In genomic region chr15:75130597-75131268, GRCh38 we compare ENCODE assay signal across 9 cellular contexts.
A peak's percentile ranks its signal among the peaks of the same experiment; 100 is the strongest.
DNase-seq lines count a peak whose midpoint lies in the region; ATAC-seq and TF ChIP-seq lines count a peak whose summit lies in the region.
"Had no signal": no experiment of that assay in that cellular context is flagged by ENCODE, and none has a peak within 500 bp of the region (broad histone marks: within the 10 kb centered on the region; RNA-seq: fewer than 3 reads in every experiment).

No MANE protein-coding gene starts in this region.

- no peaks in the 10 kb centered on the region for H3K79me2 ChIP-seq in MM.1S (ENCODE audit: low read length)

- peaks cover 16% of the 10 kb centered on the region for H3F3A ChIP-seq in MM.1S (ENCODE audit: insufficient read depth, low read length)

- H3K4me1 ChIP-seq in MM.1S (ENCODE audit: low read length), result peaks cover 16% of the 10 kb centered on the region
- H3K4me1 ChIP-seq in lower lobe of right lung, result peaks cover 20% of the 10 kb centered on the region

- H3K9me3 ChIP-seq in MM.1S (replicated peaks; ENCODE audit: insufficient read depth, low read length) (no peaks in the 10 kb centered on the region), lower lobe of right lung (no peaks in the 10 kb centered on the region)

- no peak overlapping the region for H2AFZ ChIP-seq in MM.1S (ENCODE audit: low read length)

- H3K36me3 ChIP-seq in MM.1S (replicated peaks; ENCODE audit: insufficient read depth, low read length) (no peaks in the 10 kb centered on the region), lower lobe of right lung (no peaks in the 10 kb centered on the region)

- DNase-seq in MM.1S (peak; percentile 91), lower lobe of right lung (no peak), UCSD-AML1 (lab: John Stamatoyannopoulos, UW; ENCODE audit: unreplicated experiment) (no peak), NCI-H2171 treated with DMSO at 0.1 percent for 48 hours (lab: John Stamatoyannopoulos, UW) (no peak), SKM-1 treated with dmso at 0.1 percent for 144 hours (lab: John Stamatoyannopoulos, UW; ENCODE audit: unreplicated experiment) (no peak)

- H4K20me1 ChIP-seq in MM.1S (ENCODE audit: insufficient read depth, low read length), result no peaks in the 10 kb centered on the region

- TF ChIP-seq CTCF in MM.1S (IDR thresholded peaks at IDR 0.05; ENCODE audit: low read length), result no peak
- TF ChIP-seq CTCF in lower lobe of right lung (IDR thresholded peaks at IDR 0.05), result no peak

- peak overlapping the region; percentile 92; the same call in 1 of the 2 replicates for H3K4me2 ChIP-seq in MM.1S (ENCODE audit: low read depth, low read length)

- peak; percentile 81 for ATAC-seq in GM18858 (IDR thresholded peaks at IDR 0.05; ENCODE audit: unreplicated experiment)
- ATAC-seq in GM21786 (IDR thresholded peaks at IDR 0.05; ENCODE audit: unreplicated experiment), result peak; percentile 90
- ATAC-seq in lower lobe of right lung, result peak; percentile 63 to 65
- ATAC-seq in HG02884 (IDR thresholded peaks at IDR 0.05; ENCODE audit: unreplicated experiment), result no peak

- H3K4me3 ChIP-seq in MM.1S (ENCODE audit: low read length), result peak overlapping the region; percentile 44
- H3K4me3 ChIP-seq in lower lobe of right lung, result peak overlapping the region; percentile 16
- H3K4me3 ChIP-seq: SK-N-MC had no signal

- H3K9me2 ChIP-seq in MM.1S (replicated peaks; ENCODE audit: insufficient read depth, low read length), result no peaks in the 10 kb centered on the region

- H3K27ac ChIP-seq in MM.1S (ENCODE audit: low read length) (peak overlapping the region; percentile 80), lower lobe of right lung (peak overlapping the region; percentile 25)
- H3K27ac ChIP-seq: SK-N-MC had no signal

- peak overlapping the region; percentile 18; the same call in 1 of the 2 replicates for H3K9ac ChIP-seq in MM.1S (ENCODE audit: low read length)

- intact Hi-C loops in lower lobe of right lung (cut with DNase I), result no loop called here

- H3K27me3 ChIP-seq in MM.1S (replicated peaks; ENCODE audit: insufficient read depth, low read length) (no peaks in the 10 kb centered on the region), lower lobe of right lung (ENCODE audit: low read depth) (no peaks in the 10 kb centered on the region)
